ENCODE assay signal across 1 cellular context in genomic region chr21:28971171-28971570, GRCh38.
TF ChIP-seq lines count a peak whose summit lies in the region.

No MANE protein-coding gene starts in this region.

TF ChIP-seq in GM23338, 12 proteins besides CTCF, POLR2A, EP300 and RAD21:
- no peak for TF ChIP-seq ZNF462 (CRISPR knock-in tag; IDR thresholded peaks at IDR 0.05)
- TF ChIP-seq ZNF114 (CRISPR knock-in tag; IDR thresholded peaks at IDR 0.05), result no peak
- no peak for TF ChIP-seq STAT1 (IDR thresholded peaks at IDR 0.05; ENCODE audit: unreplicated experiment)
- TF ChIP-seq CREB1 (CRISPR knock-in tag; IDR thresholded peaks at IDR 0.05; ENCODE audit: low read depth), result no peak
- no peak for TF ChIP-seq JUNB (IDR thresholded peaks at IDR 0.05; ENCODE audit: unreplicated experiment)
- no peak for TF ChIP-seq POLR2AphosphoS5 (IDR thresholded peaks at IDR 0.05; ENCODE audit: low read depth)
- no peak for TF ChIP-seq NANOG (IDR thresholded peaks at IDR 0.05; ENCODE audit: borderline replicate concordance)
